Comparison of ENCODE assay signal across 1 cellular context in genomic region chr3:176362191-176362731, GRCh38.
TF ChIP-seq lines count a peak whose summit lies in the region.

No MANE protein-coding gene starts in this region.

TF ChIP-seq in K562, 482 proteins besides CTCF, POLR2A, EP300 and RAD21:
- no peak for TF ChIP-seq ZNF780A (CRISPR knock-in tag; IDR thresholded peaks at IDR 0.05)
- no peak for TF ChIP-seq MTA2 (IDR thresholded peaks at IDR 0.05; ENCODE audit: low read depth)
- TF ChIP-seq SRF (CRISPR knock-in tag; IDR thresholded peaks at IDR 0.05), result no peak
- no peak for TF ChIP-seq PATZ1 (CRISPR knock-in tag; IDR thresholded peaks at IDR 0.05; ENCODE audit: borderline replicate concordance)
- no peak for TF ChIP-seq ZNF609 (CRISPR knock-in tag; IDR thresholded peaks at IDR 0.05; ENCODE audit: borderline replicate concordance)
- TF ChIP-seq RBFOX2 (IDR thresholded peaks at IDR 0.05; ENCODE audit: low read depth, low read length), result peak; percentile 53
- peak; percentile 39; the same call in 1 of the 2 replicates for TF ChIP-seq PHF8 (IDR thresholded peaks at IDR 0.05; ENCODE audit: borderline replicate concordance, low read length)
- TF ChIP-seq WHSC1 (IDR thresholded peaks at IDR 0.05; ENCODE audit: low read length), result no peak
- no peak for TF ChIP-seq ZNF79 (CRISPR knock-in tag; IDR thresholded peaks at IDR 0.05; ENCODE audit: low read depth)
- TF ChIP-seq ZBTB12 (CRISPR knock-in tag; IDR thresholded peaks at IDR 0.05), result no peak
- TF ChIP-seq ZNF354B (CRISPR knock-in tag; IDR thresholded peaks at IDR 0.05), result no peak
- no peak for TF ChIP-seq CHD1 (IDR thresholded peaks at IDR 0.05; ENCODE audit: low read length)
- TF ChIP-seq MAZ (CRISPR knock-in tag; conservative IDR thresholded peaks at IDR 0.05 in 1 of 2, IDR thresholded peaks at IDR 0.05 in 1 of 2), result peak in 1 of 2 experiments; percentile 45; a peak in 1 of 4 replicates
- no peak for TF ChIP-seq STAG1 (CRISPR knock-in tag; IDR thresholded peaks at IDR 0.05; ENCODE audit: borderline replicate concordance)
- TF ChIP-seq TAF1 (IDR thresholded peaks at IDR 0.05; ENCODE audit: control insufficient read depth, extremely low read depth, insufficient read depth, low read length, severe bottlenecking), result no peak
- peak; percentile 58; the same call in 1 of the 2 replicates for TF ChIP-seq POLR2G (IDR thresholded peaks at IDR 0.05; ENCODE audit: low read depth, low read length)
- no peak for TF ChIP-seq CGGBP1 (CRISPR knock-in tag; IDR thresholded peaks at IDR 0.05)
- TF ChIP-seq HMG20A (CRISPR knock-in tag; conservative IDR thresholded peaks at IDR 0.05), result no peak
- TF ChIP-seq ESRRA (IDR thresholded peaks at IDR 0.05; ENCODE audit: borderline replicate concordance, low read depth), result no peak
- peak; percentile 7; the same call in 1 of the 2 replicates for TF ChIP-seq CXXC5 (CRISPR knock-in tag; IDR thresholded peaks at IDR 0.05)
- no peak for TF ChIP-seq USF2 (CRISPR knock-in tag; IDR thresholded peaks at IDR 0.05)
- TF ChIP-seq NCOA6 (IDR thresholded peaks at IDR 0.05), result no peak
- TF ChIP-seq DDX20 (tag; IDR thresholded peaks at IDR 0.05; ENCODE audit: low read depth), result no peak
- TF ChIP-seq ZKSCAN1 (IDR thresholded peaks at IDR 0.05; ENCODE audit: low read depth, low read length), result no peak
- no peak for TF ChIP-seq ZNF277 (CRISPR knock-in tag; IDR thresholded peaks at IDR 0.05; ENCODE audit: borderline replicate concordance)
- TF ChIP-seq NONO (IDR thresholded peaks at IDR 0.05; ENCODE audit: low read depth in 2 of 2, low read length in 1 of 2), result no peak
- no peak for TF ChIP-seq THRA (IDR thresholded peaks at IDR 0.05)
- TF ChIP-seq CC2D1A (IDR thresholded peaks at IDR 0.05), result no peak
- no peak for TF ChIP-seq CBX5 (IDR thresholded peaks at IDR 0.05; ENCODE audit: borderline replicate concordance, low read depth)
- no peak for TF ChIP-seq CBX3 (IDR thresholded peaks at IDR 0.05; ENCODE audit: borderline replicate concordance in 1 of 2, low read length in 2 of 2)
- no peak for TF ChIP-seq ATF6 (CRISPR knock-in tag; IDR thresholded peaks at IDR 0.05)
- TF ChIP-seq ZNF175 (CRISPR knock-in tag; IDR thresholded peaks at IDR 0.05; ENCODE audit: low read depth), result no peak
- TF ChIP-seq ZFX (CRISPR knock-in tag; IDR thresholded peaks at IDR 0.05), result peak; percentile 22; the same call in 1 of the 2 replicates
